20 cellular contexts compared by ENCODE assay signal in genomic region chr2:196294510-196294909, GRCh38.
DNase-seq lines count a peak whose midpoint lies in the region; ATAC-seq and TF ChIP-seq lines count a peak whose summit lies in the region.
"Had no signal": no experiment of that assay in that cellular context is flagged by ENCODE, and none has a peak within 500 bp of the region (broad histone marks: within the 10 kb centered on the region; RNA-seq: fewer than 3 reads in every experiment).

No MANE protein-coding gene starts in this region.

- peak overlapping the region; percentile 59 for H3K27ac ChIP-seq in foreskin keratinocyte
- H3K27ac ChIP-seq in OCI-LY7 (ENCODE audit: low read depth, low read length, poor library complexity, severe bottlenecking) = no peak overlapping the region
- H3K27ac ChIP-seq: thoracic aorta had no signal

- BruUV-seq in OCI-LY7 (replicated peaks; lab: Mats Ljungman, UMichigan) = no TSS peak

- no peak overlapping the region for H2AFZ ChIP-seq in OCI-LY7 (ENCODE audit: low read length)

- peak overlapping the region; percentile 72 for H3K27ac Mint-ChIP-seq in activated T-cell treated with anti-CD3 and anti-CD28 coated beads, Interleukin-2, amount 50 U/mL, for 72 hours
- peak overlapping the region; percentile 9 for H3K27ac Mint-ChIP-seq in activated T-helper 17 cell treated with anti-CD3 and anti-CD28 coated beads, Interleukin-2, amount 50 U/mL, for 72 hours
- H3K27ac Mint-ChIP-seq in natural killer cell = no peak overlapping the region
- H3K27ac Mint-ChIP-seq: T-helper 17 cell had no signal

- peaks cover 0 to 1% of the 10 kb centered on the region in 2 donors for H3K9me3 Mint-ChIP-seq in activated T-cell treated with anti-CD3 and anti-CD28 coated beads, Interleukin-2, amount 50 U/mL, for 72 hours
- H3K9me3 Mint-ChIP-seq in activated T-helper 17 cell treated with anti-CD3 and anti-CD28 coated beads, Interleukin-2, amount 50 U/mL, for 72 hours = no peaks in the 10 kb centered on the region
- H3K9me3 Mint-ChIP-seq in natural killer cell = no peaks in the 10 kb centered on the region

- H3K27me3 Mint-ChIP-seq in activated T-cell treated with anti-CD3 and anti-CD28 coated beads, Interleukin-2, amount 50 U/mL, for 72 hours (ENCODE audit: low read depth) = no peaks in the 10 kb centered on the region
- H3K27me3 Mint-ChIP-seq in activated T-helper 17 cell treated with anti-CD3 and anti-CD28 coated beads, Interleukin-2, amount 50 U/mL, for 72 hours = no peaks in the 10 kb centered on the region
- H3K27me3 Mint-ChIP-seq in natural killer cell (ENCODE audit: low read depth in 2 of 2) = no peaks in the 10 kb centered on the region
- H3K27me3 Mint-ChIP-seq: T-helper 17 cell had no signal

- H3K36me3 ChIP-seq in OCI-LY7 (ENCODE audit: insufficient read depth, low read length) = no peaks in the 10 kb centered on the region
- H3K36me3 ChIP-seq: thoracic aorta had no signal

- ATAC-seq in activated T-cell treated with anti-CD3 and anti-CD28 coated beads, Interleukin-2, amount 50 U/mL, for 72 hours (replicated peaks in 1 of 2) = no peak
- ATAC-seq in activated T-helper 17 cell treated with anti-CD3 and anti-CD28 coated beads, Interleukin-2, amount 50 U/mL, for 72 hours (replicated peaks) = no peak
- ATAC-seq in foreskin keratinocyte (peak; percentile 23), GM21717 (IDR thresholded peaks at IDR 0.05; ENCODE audit: unreplicated experiment) (no peak), natural killer cell (no peak)
- ATAC-seq: T-helper 17 cell had no signal

- POLR2A ChIA-PET in OCI-LY7 (lab: Charles Lee) = interaction anchor here (0.7 to 1.0 kb wide), 3 partner anchors 9 to 67 kb away, joined by 3 read pairs; no protein-coding TSS in a partner anchor

- peaks cover 37% of the 10 kb centered on the region for H3K4me1 Mint-ChIP-seq in activated T-cell treated with anti-CD3 and anti-CD28 coated beads, Interleukin-2, amount 50 U/mL, for 72 hours (ENCODE audit: low read depth)
- peaks cover 19% of the 10 kb centered on the region for H3K4me1 Mint-ChIP-seq in activated T-helper 17 cell treated with anti-CD3 and anti-CD28 coated beads, Interleukin-2, amount 50 U/mL, for 72 hours
- peaks cover 16 to 21% of the 10 kb centered on the region in 2 donors for H3K4me1 Mint-ChIP-seq in natural killer cell

- TF ChIP-seq CTCF in foreskin keratinocyte (conservative IDR thresholded peaks at IDR 0.05) = no peak
- no peak for TF ChIP-seq CTCF in OCI-LY7 (conservative IDR thresholded peaks at IDR 0.05; ENCODE audit: low read length)
- no peak for TF ChIP-seq CTCF in natural killer cell (IDR thresholded peaks at IDR 0.05)

- H3K9me2 ChIP-seq in OCI-LY7 (ENCODE audit: insufficient read depth, low read length) = no peaks in the 10 kb centered on the region

- CTCF ChIA-PET in OCI-LY7 (lab: Charles Lee; ENCODE audit: unreplicated experiment) = no interaction called here

- DNase-seq in activated T-cell treated with anti-CD3 and anti-CD28 coated beads, Interleukin-2, amount 50 U/mL, for 72 hours = no peak
- DNase-seq in activated T-cell treated with anti-CD3 and anti-CD28 coated beads for 4 hours (no peak), foreskin keratinocyte (no peak), HUDEP-2 (lab: John Stamatoyannopoulos, UW; ENCODE audit: unreplicated experiment in 76 of 76) (no peak), OCI-LY7 (ENCODE audit: low spot score) (no peak), natural killer cell (no peak)
- DNase-seq: activated effector memory CD4-positive, alpha-beta T cell treated with anti-CD3 and anti-CD28 coated beads, Interleukin-2, amount 50 U/mL, for 16 hours; amygdala; C1 segment of cervical spinal cord; DMS 273 treated with DMSO at 0.1 percent for 48 hours; hypothalamus; midbrain; NCI-H2029; NCI-H446 treated with DMSO at 0.1 percent for 48 hours; Right ventricle myocardium superior; stimulated activated CD4-positive, alpha-beta T cell treated with anti-CD3 and anti-CD28 coated beads, Interleukin-12 subunit alpha, Interleukin-12 subunit beta, amount 100 ng/mL, for 4 hours; T-helper 17 cell had no signal

- H3K4me1 ChIP-seq in foreskin keratinocyte = peaks cover 34% of the 10 kb centered on the region
- no peaks in the 10 kb centered on the region for H3K4me1 ChIP-seq in OCI-LY7 (ENCODE audit: insufficient read depth, low read length, poor library complexity, severe bottlenecking)

- no peaks in the 10 kb centered on the region for H3K36me3 Mint-ChIP-seq in activated T-cell treated with anti-CD3 and anti-CD28 coated beads, Interleukin-2, amount 50 U/mL, for 72 hours (ENCODE audit: insufficient read depth in 2 of 2)
- no peaks in the 10 kb centered on the region for H3K36me3 Mint-ChIP-seq in activated T-helper 17 cell treated with anti-CD3 and anti-CD28 coated beads, Interleukin-2, amount 50 U/mL, for 72 hours (ENCODE audit: low read depth)
- H3K36me3 Mint-ChIP-seq in natural killer cell = no peaks in the 10 kb centered on the region

- no peak overlapping the region for H3K4me2 ChIP-seq in OCI-LY7 (ENCODE audit: low read length)

- H3K27me3 ChIP-seq in foreskin keratinocyte = no peaks in the 10 kb centered on the region

- no peaks in the 10 kb centered on the region for H3K9me3 ChIP-seq in OCI-LY7 (ENCODE audit: low read length)
- H3K9me3 ChIP-seq: thoracic aorta had no signal

- no peaks in the 10 kb centered on the region for H3K79me2 ChIP-seq in OCI-LY7 (ENCODE audit: insufficient read depth, low read depth, low read length)

- no peak overlapping the region for H3K4me3 Mint-ChIP-seq in activated T-cell treated with anti-CD3 and anti-CD28 coated beads, Interleukin-2, amount 50 U/mL, for 72 hours
- no peak overlapping the region for H3K4me3 Mint-ChIP-seq in activated T-helper 17 cell treated with anti-CD3 and anti-CD28 coated beads, Interleukin-2, amount 50 U/mL, for 72 hours
- no peak overlapping the region for H3K4me3 Mint-ChIP-seq in natural killer cell
- H3K4me3 Mint-ChIP-seq: T-helper 17 cell had no signal

- H3K4me3 ChIP-seq in OCI-LY7 (ENCODE audit: low read depth, low read length, poor library complexity, severe bottlenecking) = no peak overlapping the region
- H3K4me3 ChIP-seq: thoracic aorta had no signal

- H4K20me1 ChIP-seq in OCI-LY7 (ENCODE audit: insufficient read depth, low read length) = no peaks in the 10 kb centered on the region

- intact Hi-C loops in OCI-LY7 (cut with micrococcal nuclease; ENCODE audit: unreplicated experiment) = loop anchor here (10.0 kb wide), 1 partner anchor 350 kb away; no protein-coding TSS in a partner anchor
- intact Hi-C loops in natural killer cell (cut with micrococcal nuclease) = no loop called here

Comparison
In these comparisons a context has a peak if more than half of its experiments do, and no peak if none do; other contexts are left out.
1. H3K27ac Mint-ChIP-seq: peak in activated T-cell treated with anti-CD3 and anti-CD28 coated beads, Interleukin-2, amount 50 U/mL, for 72 hours (single experiment) and activated T-helper 17 cell treated with anti-CD3 and anti-CD28 coated beads, Interleukin-2, amount 50 U/mL, for 72 hours (single experiment); none in natural killer cell (0 of 2).